ENCODE assay signal across 1 cellular context in the genomic region with DNA sequence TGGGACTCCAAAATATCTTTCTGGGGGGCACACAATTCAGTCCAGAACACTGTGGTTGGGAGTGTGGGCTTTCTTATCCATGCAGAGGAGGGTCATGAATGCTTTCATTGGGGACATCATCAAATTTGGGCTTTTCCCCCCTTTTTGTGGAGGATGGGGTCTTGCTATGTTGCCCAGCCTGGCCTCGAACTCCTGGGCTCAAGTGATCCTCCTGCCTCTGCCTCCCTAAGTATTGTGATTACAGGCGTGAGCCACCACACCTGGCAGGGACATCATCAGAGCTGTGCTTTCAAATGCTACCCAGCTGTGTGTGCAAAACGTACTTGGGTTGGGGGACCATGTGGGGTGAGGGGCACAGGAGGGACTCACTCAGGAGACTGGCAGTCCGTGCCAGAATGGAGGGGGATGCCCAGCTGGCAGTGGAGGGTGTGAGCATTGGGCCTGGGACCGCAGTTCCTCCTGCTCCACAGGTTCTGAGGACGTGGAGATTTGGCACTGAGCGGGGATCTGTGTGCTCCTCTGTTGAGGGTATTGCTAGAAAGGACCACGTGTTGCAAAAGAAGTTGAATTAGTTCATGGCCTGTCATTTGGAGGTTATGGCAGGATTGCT.
A peak's percentile ranks its signal among the peaks of the same experiment; 100 is the strongest.
TF ChIP-seq lines count a peak whose summit lies in the region.

No MANE protein-coding gene starts in this region.

TF ChIP-seq in K562, 482 proteins besides CTCF, POLR2A, EP300 and RAD21 (continued from another document):
- TF ChIP-seq ZNF121 (CRISPR knock-in tag; conservative IDR thresholded peaks at IDR 0.05) (peak; percentile 99), MXI1 (IDR thresholded peaks at IDR 0.05; ENCODE audit: low read depth, low read length) (no peak), PHB2 (IDR thresholded peaks at IDR 0.05; ENCODE audit: low read depth) (no peak), CBX3 (IDR thresholded peaks at IDR 0.05; ENCODE audit: borderline replicate concordance in 1 of 2, low read length in 2 of 2) (no peak), CBX8 (IDR thresholded peaks at IDR 0.05; ENCODE audit: borderline replicate concordance, extremely low read depth, low read depth, low read length, poor library complexity, severe bottlenecking) (no peak), RBM25 (IDR thresholded peaks at IDR 0.05; ENCODE audit: low read depth, low read length, severe bottlenecking) (peak; percentile 53), NFATC3 (IDR thresholded peaks at IDR 0.05) (no peak), YBX1 (IDR thresholded peaks at IDR 0.05) (no peak), FOXO4 (CRISPR knock-in tag; IDR thresholded peaks at IDR 0.05) (no peak), THAP7 (CRISPR knock-in tag; IDR thresholded peaks at IDR 0.05) (no peak), ZNF133 (CRISPR knock-in tag; IDR thresholded peaks at IDR 0.05) (no peak), ZNF398 (CRISPR knock-in tag; IDR thresholded peaks at IDR 0.05) (no peak), ZNF143 (CRISPR knock-in tag; IDR thresholded peaks at IDR 0.05) (no peak), USF2 (CRISPR knock-in tag; IDR thresholded peaks at IDR 0.05) (peak; percentile 11; the same call in 1 of the 2 replicates), MIER1 (IDR thresholded peaks at IDR 0.05; ENCODE audit: low read depth) (no peak), ZNF274 (IDR thresholded peaks at IDR 0.05; ENCODE audit: borderline replicate concordance, low read depth, low read length) (no peak), THRA (IDR thresholded peaks at IDR 0.05) (no peak), ZZZ3 (IDR thresholded peaks at IDR 0.05) (no peak)
- TF ChIP-seq, protein P1, sequence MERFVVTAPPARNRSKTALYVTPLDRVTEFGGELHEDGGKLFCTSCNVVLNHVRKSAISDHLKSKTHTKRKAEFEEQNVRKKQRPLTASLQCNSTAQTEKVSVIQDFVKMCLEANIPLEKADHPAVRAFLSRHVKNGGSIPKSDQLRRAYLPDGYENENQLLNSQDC (CRISPR knock-in tag; IDR thresholded peaks at IDR 0.05): no peak
- TF ChIP-seq, protein P2, sequence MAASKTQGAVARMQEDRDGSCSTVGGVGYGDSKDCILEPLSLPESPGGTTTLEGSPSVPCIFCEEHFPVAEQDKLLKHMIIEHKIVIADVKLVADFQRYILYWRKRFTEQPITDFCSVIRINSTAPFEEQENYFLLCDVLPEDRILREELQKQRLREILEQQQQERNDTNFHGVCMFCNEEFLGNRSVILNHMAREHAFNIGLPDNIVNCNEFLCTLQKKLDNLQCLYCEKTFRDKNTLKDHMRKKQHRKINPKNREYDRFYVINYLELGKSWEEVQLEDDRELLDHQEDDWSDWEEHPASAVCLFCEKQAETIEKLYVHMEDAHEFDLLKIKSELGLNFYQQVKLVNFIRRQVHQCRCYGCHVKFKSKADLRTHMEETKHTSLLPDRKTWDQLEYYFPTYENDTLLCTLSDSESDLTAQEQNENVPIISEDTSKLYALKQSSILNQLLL (CRISPR knock-in tag; IDR thresholded peaks at IDR 0.05; ENCODE audit: borderline replicate concordance): no peak
